Comparison of ENCODE assay signal across 8 cellular contexts in the genomic region with DNA sequence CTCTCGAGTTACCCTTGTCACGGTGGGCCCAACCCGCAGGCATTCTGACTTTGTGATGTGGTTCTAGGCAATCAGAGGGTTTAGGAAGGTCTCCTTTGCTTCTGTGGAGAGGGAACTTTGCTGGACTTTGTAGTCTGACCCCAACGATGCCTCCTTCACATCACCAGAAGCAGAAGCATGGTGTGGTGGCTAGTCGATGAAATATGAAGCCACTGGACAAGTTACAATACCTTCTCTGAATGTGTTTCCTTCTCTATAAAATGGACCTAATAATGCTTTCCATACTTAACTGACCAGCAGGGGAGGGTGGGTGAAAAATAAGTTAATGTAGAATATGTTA. TPM values are rescaled to one million over a fixed set of nuclear protein-coding genes. Genes with fewer than 3 reads are reported as not detected.
DNase-seq lines count a peak whose midpoint lies in the region; ATAC-seq and TF ChIP-seq lines count a peak whose summit lies in the region.

No MANE protein-coding gene starts in this region.

- peak overlapping the region; percentile 77 for H3K4me3 Mint-ChIP-seq in activated CD4-positive, alpha-beta memory T cell treated with anti-CD3 and anti-CD28 coated beads for 36 hours

- peaks cover 40% of the 10 kb centered on the region for H3K4me1 Mint-ChIP-seq in activated CD4-positive, alpha-beta memory T cell treated with anti-CD3 and anti-CD28 coated beads for 36 hours (ENCODE audit: low read depth)

- intact Hi-C loops in activated CD4-positive, alpha-beta memory T cell treated with anti-CD3 and anti-CD28 coated beads for 36 hours (cut with micrococcal nuclease): loop anchor here (5.0 kb wide), 4 partner anchors 119 to 301 kb away; no protein-coding TSS in a partner anchor

- no peak for ATAC-seq in GM21529 (IDR thresholded peaks at IDR 0.05; ENCODE audit: unreplicated experiment)

- POLR2A ChIA-PET in activated CD4-positive, alpha-beta memory T cell treated with anti-CD3 and anti-CD28 coated beads for 36 hours (lab: Charles Lee): no interaction called here

- H3K27me3 Mint-ChIP-seq in activated CD4-positive, alpha-beta memory T cell treated with anti-CD3 and anti-CD28 coated beads for 36 hours: peaks cover 1% of the 10 kb centered on the region

- peaks cover 5% of the 10 kb centered on the region for H3K9me3 Mint-ChIP-seq in activated CD4-positive, alpha-beta memory T cell treated with anti-CD3 and anti-CD28 coated beads for 36 hours

- no peaks in the 10 kb centered on the region for H3K36me3 Mint-ChIP-seq in activated CD4-positive, alpha-beta memory T cell treated with anti-CD3 and anti-CD28 coated beads for 36 hours

- CTCF ChIA-PET in activated CD4-positive, alpha-beta memory T cell treated with anti-CD3 and anti-CD28 coated beads for 36 hours (lab: Charles Lee): interaction anchor here (0.6 to 3.1 kb wide), 17 partner anchors 8 to 396 kb away, joined by 3 to 42 read pairs (median 4); no protein-coding TSS in a partner anchor

- no peak for DNase-seq in activated CD4-positive, alpha-beta memory T cell treated with anti-CD3 and anti-CD28 coated beads for 36 hours
- DNase-seq in hepatic stellate cell (ENCODE audit: low spot score) (peak; percentile 15), skeletal muscle cell (ENCODE audit: low read depth) (no peak), dedifferentiated amniotic fluid mesenchymal stem cell (ENCODE audit: extremely low spot score) (no peak), GM19240 (ENCODE audit: insufficient read length, low spot score) (no peak)
- DNase-seq in stimulated activated CD4-positive, alpha-beta T cell treated with anti-CD3 and anti-CD28 coated beads, Interleukin-4, amount 100 ng/mL, for 24 hours: no peak

- peak overlapping the region; percentile 86 for H3K4me3 ChIP-seq in skeletal muscle cell (ENCODE audit: low read depth, low read length)

- peak overlapping the region; percentile 83 for H3K27ac Mint-ChIP-seq in activated CD4-positive, alpha-beta memory T cell treated with anti-CD3 and anti-CD28 coated beads for 36 hours

- TF ChIP-seq CTCF in GM12872 (IDR thresholded peaks at IDR 0.05; ENCODE audit: insufficient read depth, low read depth, low read length): 0 out of 3 replicates have a peak, but pooled peaks have one; percentile 2

RNA-seq across cellular contexts. Expression of a gene that starts 0.6 kb away (rescaled TPM):
- total RNA-seq in activated CD4-positive, alpha-beta memory T cell treated with anti-CD3 and anti-CD28 coated beads for 36 hours: 10 to 100 TPM; 10.6 to 13.0 TPM
